18 cellular contexts compared by ENCODE assay signal in genomic region chr22:33544707-33545106, GRCh38.
DNase-seq lines count a peak whose midpoint lies in the region; ATAC-seq and TF ChIP-seq lines count a peak whose summit lies in the region.
"Had no signal": no experiment of that assay in that cellular context is flagged by ENCODE, and none has a peak within 500 bp of the region (broad histone marks: within the 10 kb centered on the region; RNA-seq: fewer than 3 reads in every experiment).

No MANE protein-coding gene starts in this region.

- no peaks in the 10 kb centered on the region for H3K27me3 ChIP-seq in BLaER1
- no peaks in the 10 kb centered on the region for H3K27me3 ChIP-seq in IMR-90 (ENCODE audit: control insufficient read depth, insufficient read depth, low read length)
- H3K27me3 ChIP-seq in neural progenitor cell: no peaks in the 10 kb centered on the region
- H3K27me3 ChIP-seq: BE2C, colonic mucosa had no signal

- peaks cover 5% of the 10 kb centered on the region for H3K27me3 Mint-ChIP-seq in neural progenitor cell (ENCODE audit: insufficient read depth, low read depth)
- H3K27me3 Mint-ChIP-seq in T-helper 2 cell treated with Interferon-gamma antibody and Interleukin-4, amounts not matched to agents 5 μg/mL and 100 μg/mL, for 36 hours (ENCODE audit: low read depth): no peaks in the 10 kb centered on the region
- H3K27me3 Mint-ChIP-seq in activated CD4-positive, alpha-beta T cell treated with anti-CD3 and anti-CD28 coated beads, Interleukin-2, amount 10 ng/mL, durations not matched to agents 7 days and 5 days: no peaks in the 10 kb centered on the region
- H3K27me3 Mint-ChIP-seq: activated B cell treated with CpG ODN at 0.5 μM for 24 hours had no signal

- H3K4me1 ChIP-seq in BLaER1: peaks cover 16% of the 10 kb centered on the region
- H3K4me1 ChIP-seq in IMR-90 (ENCODE audit: control insufficient read depth, insufficient read depth, low read length): peaks cover 3% of the 10 kb centered on the region; the same call in 1 of the 2 replicates
- H3K4me1 ChIP-seq in neural progenitor cell: peaks cover 14% of the 10 kb centered on the region
- H3K4me1 ChIP-seq: BE2C, colonic mucosa had no signal

- peaks cover 35% of the 10 kb centered on the region for H3K4me1 Mint-ChIP-seq in neural progenitor cell
- H3K4me1 Mint-ChIP-seq in T-helper 2 cell treated with Interferon-gamma antibody and Interleukin-4, amounts not matched to agents 5 μg/mL and 100 μg/mL, for 36 hours (ENCODE audit: low read depth): no peaks in the 10 kb centered on the region
- H3K4me1 Mint-ChIP-seq in activated CD4-positive, alpha-beta T cell treated with anti-CD3 and anti-CD28 coated beads, Interleukin-2, amount 10 ng/mL, durations not matched to agents 7 days and 5 days: peaks cover 3% of the 10 kb centered on the region

- dilution Hi-C loops in IMR-90 (cut with HindIII; ENCODE audit: low sequenced_read_pairs, unreplicated experiment): no loop called here

- H3K9me3 ChIP-seq in BLaER1 (peaks cover 23% of the 10 kb centered on the region), IMR-90 (ENCODE audit: control insufficient read depth, insufficient read depth, low read length) (no peaks in the 10 kb centered on the region), neural progenitor cell (ENCODE audit: low read depth) (no peaks in the 10 kb centered on the region)
- H3K9me3 ChIP-seq: BE2C, colonic mucosa had no signal

- CTCF ChIA-PET in IMR-90 (lab: Yijun Ruan, JAX): no interaction called here
- CTCF ChIA-PET in activated CD4-positive, alpha-beta T cell treated with anti-CD3 and anti-CD28 coated beads, Interleukin-2, amount 10 ng/mL, durations not matched to agents 7 days and 5 days (lab: Charles Lee): no interaction called here

- H4K20me1 ChIP-seq in BLaER1 (no peaks in the 10 kb centered on the region), IMR-90 (ENCODE audit: insufficient read depth, low read length) (no peaks in the 10 kb centered on the region), neural progenitor cell (ENCODE audit: low read depth) (no peaks in the 10 kb centered on the region)

- TF ChIP-seq RAD21 in IMR-90 (IDR thresholded peaks at IDR 0.05; ENCODE audit: low read length): no peak

- H2AFZ ChIP-seq in IMR-90 (replicated peaks; ENCODE audit: low read length, poor library complexity) (no peak overlapping the region), neural progenitor cell (replicated peaks) (no peak overlapping the region)

- no peak overlapping the region for H3K4ac ChIP-seq in IMR-90 (ENCODE audit: low read depth, low read length)

- no peak overlapping the region for H2BK15ac ChIP-seq in IMR-90 (ENCODE audit: low read depth, low read length)

- H3K18ac ChIP-seq in IMR-90 (ENCODE audit: low read depth, low read length): no peak overlapping the region

- peak overlapping the region; percentile 19 for H3K27ac Mint-ChIP-seq in neural progenitor cell
- no peak overlapping the region for H3K27ac Mint-ChIP-seq in T-helper 2 cell treated with Interferon-gamma antibody and Interleukin-4, amounts not matched to agents 5 μg/mL and 100 μg/mL, for 36 hours
- H3K27ac Mint-ChIP-seq in activated CD4-positive, alpha-beta T cell treated with anti-CD3 and anti-CD28 coated beads, Interleukin-2, amount 10 ng/mL, durations not matched to agents 7 days and 5 days: no peak overlapping the region
- H3K27ac Mint-ChIP-seq: activated B cell treated with CpG ODN at 0.5 μM for 24 hours; T-helper 1 cell treated with Interleukin-12 subunit alpha and Interleukin-12 subunit beta and Interleukin-4 antibody, amounts not matched to agents 30 μg/mL and 1 μg/mL, for 36 hours had no signal

- ATAC-seq in IMR-90 (ENCODE audit: low read depth) (peak; percentile 78), HG03469 (IDR thresholded peaks at IDR 0.05; ENCODE audit: unreplicated experiment) (no peak), HG02642 (IDR thresholded peaks at IDR 0.05; ENCODE audit: poor library complexity, unreplicated experiment) (no peak)

- H2BK120ac ChIP-seq in IMR-90 (ENCODE audit: low read depth, low read length): no peak overlapping the region

- no peak overlapping the region for H4K91ac ChIP-seq in IMR-90 (ENCODE audit: insufficient read depth, low read depth, low read length)

- H3K79me1 ChIP-seq in IMR-90 (ENCODE audit: low read depth in 1 of 2, low read length in 2 of 2): no peaks in the 10 kb centered on the region; a peak in 1 of 4 replicates

- no peak for TF ChIP-seq CTCF in IMR-90 (conservative IDR thresholded peaks at IDR 0.05; ENCODE audit: low read depth, low read length)
- no peak for TF ChIP-seq CTCF in cardiac fibroblast (IDR thresholded peaks at IDR 0.05; ENCODE audit: low read depth, low read length)
- TF ChIP-seq CTCF in neural progenitor cell (IDR thresholded peaks at IDR 0.05): no peak

- peaks cover 2% of the 10 kb centered on the region for H3K9me3 Mint-ChIP-seq in neural progenitor cell
- peaks cover 20% of the 10 kb centered on the region for H3K9me3 Mint-ChIP-seq in T-helper 2 cell treated with Interferon-gamma antibody and Interleukin-4, amounts not matched to agents 5 μg/mL and 100 μg/mL, for 36 hours
- peaks cover 3% of the 10 kb centered on the region for H3K9me3 Mint-ChIP-seq in activated CD4-positive, alpha-beta T cell treated with anti-CD3 and anti-CD28 coated beads, Interleukin-2, amount 10 ng/mL, durations not matched to agents 7 days and 5 days
- H3K9me3 Mint-ChIP-seq: activated B cell treated with CpG ODN at 0.5 μM for 24 hours had no signal

- no peaks in the 10 kb centered on the region for H3K79me2 ChIP-seq in neural progenitor cell (ENCODE audit: low read depth)

- H3K23ac ChIP-seq in IMR-90 (ENCODE audit: low read depth, low read length): no peak overlapping the region

- no peak for TF ChIP-seq POLR2A in IMR-90 (IDR thresholded peaks at IDR 0.05; ENCODE audit: low read depth, low read length)

- intact Hi-C loops in IMR-90 (cut with micrococcal nuclease): no loop called here

- no peak overlapping the region for H4K5ac ChIP-seq in IMR-90 (ENCODE audit: low read depth, low read length)

- H3F3A ChIP-seq in neural progenitor cell (ENCODE audit: low read depth): no peaks in the 10 kb centered on the region

- peaks cover 11% of the 10 kb centered on the region for H3K36me3 Mint-ChIP-seq in neural progenitor cell
- H3K36me3 Mint-ChIP-seq in T-helper 2 cell treated with Interferon-gamma antibody and Interleukin-4, amounts not matched to agents 5 μg/mL and 100 μg/mL, for 36 hours (ENCODE audit: low read depth): no peaks in the 10 kb centered on the region
- H3K36me3 Mint-ChIP-seq in activated CD4-positive, alpha-beta T cell treated with anti-CD3 and anti-CD28 coated beads, Interleukin-2, amount 10 ng/mL, durations not matched to agents 7 days and 5 days (ENCODE audit: low read depth): no peaks in the 10 kb centered on the region

- H3K27ac ChIP-seq in BLaER1 (no peak overlapping the region), IMR-90 (ENCODE audit: insufficient read depth, low read length) (no peak overlapping the region), neural progenitor cell (no peak overlapping the region)
- H3K27ac ChIP-seq: colonic mucosa had no signal

- DNase-seq in IMR-90 (peak; percentile 72), cardiac fibroblast (ENCODE audit: low read depth in 2 of 2) (peak; percentile 4 to 54), neural progenitor cell (ENCODE audit: low spot score) (no peak)
- DNase-seq in T-helper 2 cell treated with Interferon-gamma antibody and Interleukin-4, amounts not matched to agents 5 μg/mL and 100 μg/mL, for 36 hours (ENCODE audit: low spot score): no peak
- DNase-seq in activated CD4-positive, alpha-beta T cell treated with anti-CD3 and anti-CD28 coated beads, Interleukin-2, amount 10 ng/mL, durations not matched to agents 7 days and 5 days: no peak
- DNase-seq: activated B cell treated with CpG ODN at 0.5 μM for 24 hours; activated effector memory CD4-positive, alpha-beta T cell treated with Interleukin-2 at 50 U/mL for 16 hours; amniotic stem cell; BE2C; colonic mucosa; DMS 273 treated with DMSO at 0.1 percent for 48 hours; mesendoderm; NCI-H1417; NK-92 treated with Interleukin-12 subunit alpha and Interleukin-12 subunit beta, amount 100 ng/mL, for 24 hours had no signal

- no peak overlapping the region for H4K8ac ChIP-seq in IMR-90 (ENCODE audit: low read depth in 2 of 2, low read length in 2 of 2)

- no peak overlapping the region for H3K4me3 ChIP-seq in BLaER1
- no peak overlapping the region for H3K4me3 ChIP-seq in IMR-90 (ENCODE audit: insufficient read depth, low read depth, low read length)
- H3K4me3 ChIP-seq in cardiac fibroblast (replicated peaks in 1 of 2; ENCODE audit: low read depth in 2 of 2, low read length in 2 of 2): no peak overlapping the region
- H3K4me3 ChIP-seq in neural progenitor cell: no peak overlapping the region
- H3K4me3 ChIP-seq: colonic mucosa had no signal

- POLR2A ChIA-PET in IMR-90 (lab: Charles Lee; ENCODE audit: unreplicated experiment): no interaction called here
- POLR2A ChIA-PET in activated CD4-positive, alpha-beta T cell treated with anti-CD3 and anti-CD28 coated beads, Interleukin-2, amount 10 ng/mL, durations not matched to agents 7 days and 5 days (lab: Charles Lee): no interaction called here

- H3K14ac ChIP-seq in IMR-90 (replicated peaks; ENCODE audit: low read depth, low read length): no peak overlapping the region

- no peak overlapping the region for H2AK5ac ChIP-seq in IMR-90 (ENCODE audit: low read depth, low read length)

- H3K36me3 ChIP-seq in BLaER1: peaks cover 36% of the 10 kb centered on the region; the same call in 1 of the 2 replicates
- H3K36me3 ChIP-seq in IMR-90 (ENCODE audit: control insufficient read depth, insufficient read depth, low read length): no peaks in the 10 kb centered on the region
- no peaks in the 10 kb centered on the region for H3K36me3 ChIP-seq in neural progenitor cell
- H3K36me3 ChIP-seq: BE2C, colonic mucosa had no signal

- H3K4me2 ChIP-seq in BLaER1 (peak overlapping the region; percentile 26), IMR-90 (ENCODE audit: low read depth, low read length) (no peak overlapping the region), neural progenitor cell (no peak overlapping the region)

- H2BK20ac ChIP-seq in IMR-90 (ENCODE audit: low read depth, low read length): no peak overlapping the region

- WGBS in IMR-90 (ENCODE audit: extremely low coverage in 2 of 2, insufficient read length in 1 of 2), 2 experiments: no CpG with 5 or more reads among the region's 4 CpGs

- no peak overlapping the region for H3K4me3 Mint-ChIP-seq in neural progenitor cell
- no peak overlapping the region for H3K4me3 Mint-ChIP-seq in T-helper 2 cell treated with Interferon-gamma antibody and Interleukin-4, amounts not matched to agents 5 μg/mL and 100 μg/mL, for 36 hours
- H3K4me3 Mint-ChIP-seq in activated CD4-positive, alpha-beta T cell treated with anti-CD3 and anti-CD28 coated beads, Interleukin-2, amount 10 ng/mL, durations not matched to agents 7 days and 5 days: no peak overlapping the region
- H3K4me3 Mint-ChIP-seq: activated B cell treated with CpG ODN at 0.5 μM for 24 hours; T-helper 1 cell treated with Interleukin-12 subunit alpha and Interleukin-12 subunit beta and Interleukin-4 antibody, amounts not matched to agents 30 μg/mL and 1 μg/mL, for 36 hours had no signal

- no peak overlapping the region for H2BK5ac ChIP-seq in IMR-90 (ENCODE audit: low read depth, low read length, poor library complexity, severe bottlenecking)

- H2AK9ac ChIP-seq in IMR-90 (replicated peaks; ENCODE audit: low read depth, low read length, poor library complexity): no peak overlapping the region

- no TSS peak for BruUV-seq in IMR-90 (replicated peaks; lab: Mats Ljungman, UMichigan)

- in situ Hi-C loops in IMR-90 (cut with MboI; ENCODE audit: low sequenced_read_pairs): no loop called here

- no peak overlapping the region for H3K56ac ChIP-seq in IMR-90 (ENCODE audit: extremely low read depth, insufficient read depth, low read length)

- no peak overlapping the region for H3K9ac ChIP-seq in BLaER1
- no peak overlapping the region for H3K9ac ChIP-seq in IMR-90 (ENCODE audit: low read depth, low read length)
- H3K9ac ChIP-seq in neural progenitor cell: no peak overlapping the region

- H3K9me1 ChIP-seq in IMR-90 (ENCODE audit: insufficient read depth, low read length): no peaks in the 10 kb centered on the region; the same call in 1 of the 2 replicates

Comparison
In these comparisons a context has a peak if more than half of its experiments do, and no peak if none do; other contexts are left out.
1. DNase-seq: peak in IMR-90 (single experiment) and cardiac fibroblast (2 of 2); none in neural progenitor cell (single experiment), T-helper 2 cell treated with Interferon-gamma antibody and Interleukin-4, amounts not matched to agents 5 μg/mL and 100 μg/mL, for 36 hours (single experiment) and activated CD4-positive, alpha-beta T cell treated with anti-CD3 and anti-CD28 coated beads, Interleukin-2, amount 10 ng/mL, durations not matched to agents 7 days and 5 days (single experiment).